In genomic region chr12:21642707-21643389, GRCh38 we compare ENCODE assay signal across 13 cellular contexts. TPM values are rescaled to one million over a fixed set of nuclear protein-coding genes. Genes with fewer than 3 reads are reported as not detected.
A peak's percentile ranks its signal among the peaks of the same experiment; 100 is the strongest.
DNase-seq lines count a peak whose midpoint lies in the region; ATAC-seq and TF ChIP-seq lines count a peak whose summit lies in the region.
"Had no signal": no experiment of that assay in that cellular context is flagged by ENCODE, and none has a peak within 500 bp of the region (broad histone marks: within the 10 kb centered on the region; RNA-seq: fewer than 3 reads in every experiment).

No MANE protein-coding gene starts in this region.

- no TSS peak for BruUV-seq in Caco-2 (replicated peaks; lab: Mats Ljungman, UMichigan)

- H3F3A ChIP-seq in GM23248 (ENCODE audit: insufficient read depth), result peaks cover 21% of the 10 kb centered on the region; the same call in 1 of the 2 replicates

- H3K4me3 ChIP-seq in GM23248 (no peak overlapping the region), Caco-2 (ENCODE audit: low read depth, low read length) (no peak overlapping the region), thyroid gland (replicated peaks in 1 of 3) (no peak overlapping the region)
- H3K4me3 ChIP-seq: Peyer's patch had no signal

- H3K36me3 Mint-ChIP-seq in T-helper 17 cell (ENCODE audit: low read depth), result peaks cover 22% of the 10 kb centered on the region
- peaks cover 96% of the 10 kb centered on the region for H3K36me3 Mint-ChIP-seq in Caco-2 (ENCODE audit: insufficient read depth, unreplicated experiment)

- H4K20me1 ChIP-seq in GM23248 (ENCODE audit: insufficient read depth), result no peaks in the 10 kb centered on the region

- H3K9ac ChIP-seq in GM23248, result no peak overlapping the region

- H3K9me3 ChIP-seq in GM23248 (ENCODE audit: low read depth) (no peaks in the 10 kb centered on the region), T-helper 17 cell (ENCODE audit: control insufficient read depth, low read length, poor library complexity, severe bottlenecking) (no peaks in the 10 kb centered on the region), Caco-2 (no peaks in the 10 kb centered on the region), thyroid gland (no peaks in the 10 kb centered on the region)
- H3K9me3 ChIP-seq: Peyer's patch had no signal

- ATAC-seq in GM18867 (IDR thresholded peaks at IDR 0.05; ENCODE audit: unreplicated experiment), result peak; percentile 60
- ATAC-seq in T-helper 17 cell, result peak; percentile 62
- peak; percentile 79 for ATAC-seq in left ventricle myocardium superior
- ATAC-seq in omental fat pad (ENCODE audit: low FRiP score), result no peak

- TF ChIP-seq POLR2A in thyroid gland (IDR thresholded peaks at IDR 0.05), result no peak

- H3K9me3 Mint-ChIP-seq in Caco-2 (ENCODE audit: unreplicated experiment), result no peaks in the 10 kb centered on the region

- H3K36me3 ChIP-seq in GM23248 (ENCODE audit: low read depth) (peaks cover 84% of the 10 kb centered on the region), Caco-2 (ENCODE audit: control insufficient read depth, insufficient read depth, low read length) (peaks cover 8% of the 10 kb centered on the region; the same call in 1 of the 2 replicates), thyroid gland (peaks cover 31 to 39% of the 10 kb centered on the region in 2 donors)

- H3K4me3 Mint-ChIP-seq in T-helper 17 cell, result peak overlapping the region; percentile 33
- H3K4me3 Mint-ChIP-seq in Caco-2 (ENCODE audit: unreplicated experiment), result no peak overlapping the region

- TF ChIP-seq CTCF in Caco-2 (IDR thresholded peaks at IDR 0.05; ENCODE audit: insufficient read depth in 1 of 2, low read depth in 1 of 2, low read length in 1 of 2, severe bottlenecking in 1 of 2, unreplicated experiment in 1 of 2) (no peak), thyroid gland (IDR thresholded peaks at IDR 0.05) (no peak), omental fat pad (IDR thresholded peaks at IDR 0.05) (no peak)

- POLR2A ChIA-PET in Caco-2 (lab: Charles Lee), result interaction anchor here (0.7 to 1.1 kb wide), 4 partner anchors 9 to 141 kb away, joined by 4 to 8 read pairs (median 5); partner anchors contain the start of genes GOLT1B, KCNJ8, LDHB and RECQL

- CTCF ChIA-PET in Caco-2 (lab: Charles Lee), result interaction anchor here (0.8 kb wide), 1 partner anchor 35 kb away, joined by 3 read pairs; no protein-coding TSS in a partner anchor

- H3K4me2 ChIP-seq in GM23248 (ENCODE audit: unreplicated experiment), result no peak overlapping the region

- in situ Hi-C loops in GM23248 (cut with MboI), result no loop called here

- no peaks in the 10 kb centered on the region for H3K9me2 ChIP-seq in GM23248 (ENCODE audit: insufficient read depth)

- intact Hi-C loops in left ventricle myocardium superior (cut with micrococcal nuclease) (no loop called here), Caco-2 (cut with micrococcal nuclease; ENCODE audit: unreplicated experiment) (loop anchor here (5.0 kb wide), 1 partner anchor 141 kb away; the partner anchor contains the start of genes GOLT1B and RECQL), thyroid gland (cut with DNase I) (no loop called here)

- 33 to 62% methylated on average over 1 of the region's 1 CpG for WGBS in GM23248 (ENCODE audit: low coverage in 1 of 2, low lambda C conversion rate in 2 of 2, missing lambda C conversion rate in 2 of 2), 2 experiments
- 81 to 87% methylated on average over 1 of the region's 1 CpG for WGBS in thyroid gland, 2 donors

- H3K27me3 ChIP-seq in GM23248 (replicated peaks; ENCODE audit: insufficient read depth), result no peaks in the 10 kb centered on the region
- no peaks in the 10 kb centered on the region for H3K27me3 ChIP-seq in Caco-2 (replicated peaks; ENCODE audit: control insufficient read depth, insufficient read depth, low read length)
- H3K27me3 ChIP-seq in thyroid gland, result no peaks in the 10 kb centered on the region
- H3K27me3 ChIP-seq: Peyer's patch had no signal

- H3K4me1 ChIP-seq in GM23248 (ENCODE audit: insufficient read depth) (0 out of 2 replicates have a peak, but pooled peaks cover 4% of the 10 kb centered on the region), Caco-2 (peaks cover 86% of the 10 kb centered on the region), thyroid gland (peaks cover 0 to 4% of the 10 kb centered on the region in 2 donors)
- H3K4me1 ChIP-seq: Peyer's patch had no signal

- peaks cover 20% of the 10 kb centered on the region; the same call in 1 of the 2 replicates for H3K79me2 ChIP-seq in GM23248 (ENCODE audit: insufficient read depth)

- H3K4me1 Mint-ChIP-seq in T-helper 17 cell (peaks cover 53% of the 10 kb centered on the region), Caco-2 (ENCODE audit: low read depth, unreplicated experiment) (peaks cover 76% of the 10 kb centered on the region)

- no peaks in the 10 kb centered on the region for H3K27me3 Mint-ChIP-seq in T-helper 17 cell
- no peaks in the 10 kb centered on the region for H3K27me3 Mint-ChIP-seq in Caco-2 (ENCODE audit: insufficient read depth, unreplicated experiment)

- H2AFZ ChIP-seq in GM23248, result no peak overlapping the region

- H3K27ac Mint-ChIP-seq in T-helper 17 cell (peak overlapping the region; percentile 81), Caco-2 (ENCODE audit: unreplicated experiment) (no peak overlapping the region)

- H3K27ac ChIP-seq in GM23248, result peak overlapping the region; percentile 7; the same call in 1 of the 2 replicates
- no peak overlapping the region for H3K27ac ChIP-seq in thyroid gland
- H3K27ac ChIP-seq: Peyer's patch had no signal

- DNase-seq in GM23248 (peak; percentile 40), T-helper 17 cell (no peak), left ventricle myocardium superior (no peak), Caco-2 (no peak), thyroid gland (no peak), omental fat pad (ENCODE audit: low spot score) (no peak), islet precursor cell (no peak)
- DNase-seq: activated CD4-positive, alpha-beta T cell treated with anti-CD3 and anti-CD28 coated beads for 1 hour; DMS53; NCI-H1436; Peyer's patch had no signal

RNA-seq across cellular contexts. Expression of gene LDHB, which starts 14.8 kb away (rescaled TPM):
- 464 and 478 TPM in 2 replicates for total RNA-seq in GM23248 (2014; rRNA removed; shearing (Covaris generic))
- polyA plus RNA-seq in GM23248 (2016; fragmentation: Nextera tagmentation; extraction: Ambion mirVana), result 497 and 508 TPM in 2 replicates
- total RNA-seq in T-helper 17 cell (100 to 1,000 TPM; 767 to 787 TPM), left ventricle myocardium superior (2,127 TPM), Caco-2 (2022) (1,752 and 1,948 TPM in 2 replicates), thyroid gland (100 to 1,000 TPM; 338 to 531 (median 407) TPM), omental fat pad (100 to 1,000 TPM; 259 to 578 (median 539) TPM)

RNA-seq across cellular contexts. Expression of gene GYS2, which starts 38.2 kb away (rescaled TPM):
- not detected in 2 replicates for total RNA-seq in GM23248 (2014; rRNA removed; shearing (Covaris generic))
- polyA plus RNA-seq in GM23248 (2016; fragmentation: Nextera tagmentation; extraction: Ambion mirVana), result 0.08 TPM in 1 of 2 replicates, not detected in the other
- under 1 TPM in 1 of 2 donors, not detected in 1; 0.15 TPM for total RNA-seq in T-helper 17 cell
- total RNA-seq in left ventricle myocardium superior, result not detected
- 0.66 and 1.3 TPM in 2 replicates for total RNA-seq in Caco-2 (2022)
- not detected for total RNA-seq in thyroid gland
- 1 to 10 TPM in 1 of 4 donors, under 1 TPM in 3; 0.13 to 2.0 (median 0.45) TPM for total RNA-seq in omental fat pad
- total RNA-seq: myocyte, Peyer's patch had no signal
